Comparison of ENCODE assay signal across 8 cellular contexts in the genomic region with DNA sequence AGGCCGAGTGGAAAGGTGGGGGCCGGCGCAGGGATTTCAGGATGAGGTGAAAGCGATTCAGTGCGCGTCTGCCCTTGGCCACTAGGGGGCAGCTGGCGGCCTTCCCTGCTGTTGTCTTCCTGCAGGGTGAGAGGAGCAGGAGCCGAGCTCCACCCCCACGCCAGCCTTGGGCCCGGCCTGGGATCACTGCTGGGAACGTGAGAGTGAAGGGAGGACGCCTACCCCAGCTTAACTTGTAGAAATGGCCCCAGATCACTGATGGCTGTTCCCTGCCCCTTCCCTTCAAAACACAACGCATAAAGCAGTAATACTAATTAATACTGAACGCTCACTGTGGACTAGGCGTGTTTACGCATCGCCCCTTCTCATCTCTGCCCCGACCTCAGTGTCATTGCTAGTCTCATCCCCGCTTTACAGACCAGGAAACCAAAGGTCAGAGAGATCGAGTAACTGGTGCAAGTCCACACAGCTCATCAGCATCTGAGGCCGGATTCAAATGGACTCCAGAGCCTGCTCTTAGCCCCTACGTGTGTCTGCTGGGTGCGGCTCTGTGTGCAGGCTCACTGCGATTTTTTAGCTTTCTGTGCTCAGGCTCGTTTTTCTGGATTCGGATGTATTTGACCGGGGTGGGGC. TPM values are rescaled to one million over a fixed set of nuclear protein-coding genes. Genes with fewer than 3 reads are reported as not detected.
DNase-seq lines count a peak whose midpoint lies in the region; ATAC-seq and TF ChIP-seq lines count a peak whose summit lies in the region.

No MANE protein-coding gene starts in this region.

- CTCF ChIA-PET in MCF 10A (lab: Yijun Ruan, JAX), result interaction anchor here (0.6 to 5.9 kb wide), 40 partner anchors 8 to 1394 kb away, joined by 3 to 93 read pairs (median 4); a partner anchor contains a TSS

- TSS peak; percentile 23 for BruUV-seq in MCF 10A (replicated peaks; lab: Mats Ljungman, UMichigan)

- peaks cover 23% of the 10 kb centered on the region for H3K36me3 Mint-ChIP-seq in MCF 10A (ENCODE audit: insufficient read depth, unreplicated experiment)

- no peaks in the 10 kb centered on the region for H3K27me3 Mint-ChIP-seq in MCF 10A (ENCODE audit: insufficient read depth, unreplicated experiment)

- 43 to 48% (median 47%) methylated on average over 26 to 27 of the region's 27 CpGs for WGBS in spleen, 5 donors

- H3K4me3 Mint-ChIP-seq in MCF 10A (ENCODE audit: unreplicated experiment), result no peak overlapping the region

- no peak overlapping the region for H3K27ac ChIP-seq in spleen

- H3K4me1 ChIP-seq in spleen, result peaks cover 6 to 41% (median 16%) of the 10 kb centered on the region in 6 donors

- H3K9me3 Mint-ChIP-seq in MCF 10A (ENCODE audit: unreplicated experiment), result no peaks in the 10 kb centered on the region

- no peak for ATAC-seq in HG03135 (IDR thresholded peaks at IDR 0.05; ENCODE audit: unreplicated experiment)

- no peak for TF ChIP-seq POLR2A in spleen (IDR thresholded peaks at IDR 0.05)

- intact Hi-C loops in MCF 10A (cut with micrococcal nuclease) (loop anchor here (1.0 to 5.0 kb wide), 5 partner anchors 79 to 283 kb away; a partner anchor contains a TSS), spleen (cut with DNase I; ENCODE audit: low total_unique reads) (loop anchor here (2.0 to 10.0 kb wide), 2 partner anchors 117 to 177 kb away; a partner anchor contains a TSS)

- POLR2A ChIA-PET in MCF 10A (lab: Yijun Ruan, JAX), result interaction anchor here (0.9 to 3.2 kb wide), 6 partner anchors 16 to 177 kb away, joined by 4 to 17 read pairs (median 6); a partner anchor contains a TSS

- peaks cover 8% of the 10 kb centered on the region for H3K4me1 Mint-ChIP-seq in MCF 10A (ENCODE audit: insufficient read depth, unreplicated experiment)

- H3K36me3 ChIP-seq in spleen, result peaks cover 0 to 40% (median 1%) of the 10 kb centered on the region in 6 donors

- TF ChIP-seq CTCF in WI38 (IDR thresholded peaks at IDR 0.05; ENCODE audit: low read depth, low read length) (peak; percentile 96), MCF 10A (IDR thresholded peaks at IDR 0.05; ENCODE audit: unreplicated experiment) (peak; percentile 89), spleen (IDR thresholded peaks at IDR 0.05 in 8 of 11, conservative IDR thresholded peaks at IDR 0.05 in 3 of 11) (peak; percentile 56 to 96 (median 92))

- H3K27me3 ChIP-seq in spleen (replicated peaks in 1 of 7), result no peaks in the 10 kb centered on the region

- H3K9me3 ChIP-seq in spleen, result no peaks in the 10 kb centered on the region

- DNase-seq in AG08395 (ENCODE audit: low spot score), result peak; percentile 95
- DNase-seq in H4 (ENCODE audit: low spot score), result peak; percentile 75
- peak; percentile 82 for DNase-seq in NCI-H2171 (lab: John Stamatoyannopoulos, UW)
- peak; percentile 80 for DNase-seq in MCF 10A (ENCODE audit: unreplicated experiment)
- peak; percentile 97 for DNase-seq in iPS-NIHi11 (ENCODE audit: low spot score)
- DNase-seq in spleen, result peak; percentile 92

- no peak overlapping the region for H3K27ac Mint-ChIP-seq in MCF 10A (ENCODE audit: low read depth, unreplicated experiment)

- no peak overlapping the region for H3K4me3 ChIP-seq in WI38 (ENCODE audit: low read depth, low read length)
- no peak overlapping the region for H3K4me3 ChIP-seq in spleen

RNA-seq across cellular contexts. Expression of a gene that starts 24.3 kb away (rescaled TPM):
- total RNA-seq in H4 (2014; rRNA removed; shearing (Covaris generic)), result 24.1 and 24.4 TPM in 2 replicates
- 15.5 and 17.1 TPM in 2 replicates for total RNA-seq in MCF 10A (2022)
- 10 to 100 TPM in 2 of 7 donors, 1 to 10 TPM in 5; 6.2 to 11.4 (median 9.2) TPM for total RNA-seq in spleen
- polyA plus RNA-seq in spleen, result 10 to 100 TPM in 2 of 3 donors, 1 to 10 TPM in 1; 7.8 to 16.5 (median 11.3) TPM

RNA-seq across cellular contexts. Expression of a gene that starts 24.6 kb away (rescaled TPM):
- 33.0 and 48.4 TPM in 2 replicates for total RNA-seq in H4 (2014; rRNA removed; shearing (Covaris generic))
- total RNA-seq in MCF 10A (2022) (36.0 and 59.2 TPM in 2 replicates), spleen (10 to 100 TPM; 14.5 to 23.0 (median 19.3) TPM)
- 10 to 100 TPM; 31.1 to 41.7 (median 33.6) TPM for polyA plus RNA-seq in spleen
